11 cellular contexts compared by ENCODE assay signal in genomic region chr21:29436143-29436542, GRCh38.
A peak's percentile ranks its signal among the peaks of the same experiment; 100 is the strongest.
DNase-seq lines count a peak whose midpoint lies in the region; ATAC-seq lines count a peak whose summit lies in the region.
"Had no signal": no experiment of that assay in that cellular context is flagged by ENCODE, and none has a peak within 500 bp of the region (broad histone marks: within the 10 kb centered on the region; RNA-seq: fewer than 3 reads in every experiment).

No MANE protein-coding gene starts in this region.

- intact Hi-C loops in activated T-helper 1 cell treated with anti-CD3 and anti-CD28 coated beads, Interleukin-12 subunit alpha, Interleukin-12 subunit beta, Interleukin-2, Interleukin-4 antibody, amounts not matched to agents 30 ng/mL and 10 ng/mL and 1 ng/mL, durations not matched to agents 14 hours and 24 hours and 36 hours (cut with micrococcal nuclease) = no loop called here
- intact Hi-C loops in left ventricle myocardium superior (cut with micrococcal nuclease) = no loop called here

- no peak for DNase-seq in T-helper 2 cell treated with Interferon-gamma antibody and Interleukin-4, amounts not matched to agents 5 μg/mL and 100 μg/mL, for 36 hours (ENCODE audit: low spot score)
- no peak for DNase-seq in activated T-helper 1 cell treated with anti-CD3 and anti-CD28 coated beads, Interleukin-12 subunit alpha, Interleukin-12 subunit beta, Interleukin-2, Interleukin-4 antibody, amounts not matched to agents 30 ng/mL and 10 ng/mL and 1 ng/mL, durations not matched to agents 14 hours and 24 hours and 36 hours (ENCODE audit: low spot score)
- DNase-seq in left ventricle myocardium superior (peak; percentile 23), SK-N-DZ (ENCODE audit: low spot score) (no peak)
- DNase-seq in stimulated activated CD4-positive, alpha-beta T cell treated with anti-CD3 and anti-CD28 coated beads, TNF-alpha, amount 100 ng/mL, for 4 hours (ENCODE audit: low read depth in 3 of 3) = peak in 2 of 3 experiments; percentile 10 to 30
- DNase-seq: islet precursor cell, NCI-H69, occipital lobe had no signal

- H3K4me3 Mint-ChIP-seq in T-helper 2 cell treated with Interferon-gamma antibody and Interleukin-4, amounts not matched to agents 5 μg/mL and 100 μg/mL, for 36 hours = peak overlapping the region; percentile 15
- peak overlapping the region; percentile 54 for H3K4me3 Mint-ChIP-seq in activated T-helper 1 cell treated with anti-CD3 and anti-CD28 coated beads, Interleukin-12 subunit alpha, Interleukin-12 subunit beta, Interleukin-2, Interleukin-4 antibody, amounts not matched to agents 30 ng/mL and 10 ng/mL and 1 ng/mL, durations not matched to agents 14 hours and 24 hours and 36 hours

- peak; percentile 84 for ATAC-seq in left ventricle myocardium superior
- ATAC-seq in HG03342 (IDR thresholded peaks at IDR 0.05; ENCODE audit: unreplicated experiment) = no peak
- ATAC-seq in GM21825 (IDR thresholded peaks at IDR 0.05; ENCODE audit: unreplicated experiment) = no peak
- ATAC-seq in HG03025 (IDR thresholded peaks at IDR 0.05; ENCODE audit: low FRiP score, unreplicated experiment) = no peak

- peak overlapping the region; percentile 36 for H3K27ac Mint-ChIP-seq in T-helper 2 cell treated with Interferon-gamma antibody and Interleukin-4, amounts not matched to agents 5 μg/mL and 100 μg/mL, for 36 hours
- H3K27ac Mint-ChIP-seq in activated T-helper 1 cell treated with anti-CD3 and anti-CD28 coated beads, Interleukin-12 subunit alpha, Interleukin-12 subunit beta, Interleukin-2, Interleukin-4 antibody, amounts not matched to agents 30 ng/mL and 10 ng/mL and 1 ng/mL, durations not matched to agents 14 hours and 24 hours and 36 hours = peak overlapping the region; percentile 56

- no peaks in the 10 kb centered on the region for H3K36me3 Mint-ChIP-seq in T-helper 2 cell treated with Interferon-gamma antibody and Interleukin-4, amounts not matched to agents 5 μg/mL and 100 μg/mL, for 36 hours (ENCODE audit: low read depth)
- no peaks in the 10 kb centered on the region for H3K36me3 Mint-ChIP-seq in activated T-helper 1 cell treated with anti-CD3 and anti-CD28 coated beads, Interleukin-12 subunit alpha, Interleukin-12 subunit beta, Interleukin-2, Interleukin-4 antibody, amounts not matched to agents 30 ng/mL and 10 ng/mL and 1 ng/mL, durations not matched to agents 14 hours and 24 hours and 36 hours (ENCODE audit: low read depth)

- no peaks in the 10 kb centered on the region for H3K27me3 Mint-ChIP-seq in T-helper 2 cell treated with Interferon-gamma antibody and Interleukin-4, amounts not matched to agents 5 μg/mL and 100 μg/mL, for 36 hours (ENCODE audit: low read depth)
- H3K27me3 Mint-ChIP-seq in activated T-helper 1 cell treated with anti-CD3 and anti-CD28 coated beads, Interleukin-12 subunit alpha, Interleukin-12 subunit beta, Interleukin-2, Interleukin-4 antibody, amounts not matched to agents 30 ng/mL and 10 ng/mL and 1 ng/mL, durations not matched to agents 14 hours and 24 hours and 36 hours (ENCODE audit: insufficient read depth) = no peaks in the 10 kb centered on the region

- peaks cover 10% of the 10 kb centered on the region for H3K4me1 Mint-ChIP-seq in T-helper 2 cell treated with Interferon-gamma antibody and Interleukin-4, amounts not matched to agents 5 μg/mL and 100 μg/mL, for 36 hours (ENCODE audit: low read depth)
- H3K4me1 Mint-ChIP-seq in activated T-helper 1 cell treated with anti-CD3 and anti-CD28 coated beads, Interleukin-12 subunit alpha, Interleukin-12 subunit beta, Interleukin-2, Interleukin-4 antibody, amounts not matched to agents 30 ng/mL and 10 ng/mL and 1 ng/mL, durations not matched to agents 14 hours and 24 hours and 36 hours (ENCODE audit: low read depth) = peaks cover 26% of the 10 kb centered on the region

- H3K9me3 Mint-ChIP-seq in T-helper 2 cell treated with Interferon-gamma antibody and Interleukin-4, amounts not matched to agents 5 μg/mL and 100 μg/mL, for 36 hours = no peaks in the 10 kb centered on the region
- H3K9me3 Mint-ChIP-seq in activated T-helper 1 cell treated with anti-CD3 and anti-CD28 coated beads, Interleukin-12 subunit alpha, Interleukin-12 subunit beta, Interleukin-2, Interleukin-4 antibody, amounts not matched to agents 30 ng/mL and 10 ng/mL and 1 ng/mL, durations not matched to agents 14 hours and 24 hours and 36 hours = no peaks in the 10 kb centered on the region

Comparison
In these comparisons a context has a peak if more than half of its experiments do, and no peak if none do; other contexts are left out.
1. DNase-seq: peak in left ventricle myocardium superior (single experiment) and stimulated activated CD4-positive, alpha-beta T cell treated with anti-CD3 and anti-CD28 coated beads, TNF-alpha, amount 100 ng/mL, for 4 hours (2 of 3); none in T-helper 2 cell treated with Interferon-gamma antibody and Interleukin-4, amounts not matched to agents 5 μg/mL and 100 μg/mL, for 36 hours (single experiment), activated T-helper 1 cell treated with anti-CD3 and anti-CD28 coated beads, Interleukin-12 subunit alpha, Interleukin-12 subunit beta, Interleukin-2, Interleukin-4 antibody, amounts not matched to agents 30 ng/mL and 10 ng/mL and 1 ng/mL, durations not matched to agents 14 hours and 24 hours and 36 hours (single experiment) and SK-N-DZ (single experiment).